13 cellular contexts compared by ENCODE assay signal in the genomic region with DNA sequence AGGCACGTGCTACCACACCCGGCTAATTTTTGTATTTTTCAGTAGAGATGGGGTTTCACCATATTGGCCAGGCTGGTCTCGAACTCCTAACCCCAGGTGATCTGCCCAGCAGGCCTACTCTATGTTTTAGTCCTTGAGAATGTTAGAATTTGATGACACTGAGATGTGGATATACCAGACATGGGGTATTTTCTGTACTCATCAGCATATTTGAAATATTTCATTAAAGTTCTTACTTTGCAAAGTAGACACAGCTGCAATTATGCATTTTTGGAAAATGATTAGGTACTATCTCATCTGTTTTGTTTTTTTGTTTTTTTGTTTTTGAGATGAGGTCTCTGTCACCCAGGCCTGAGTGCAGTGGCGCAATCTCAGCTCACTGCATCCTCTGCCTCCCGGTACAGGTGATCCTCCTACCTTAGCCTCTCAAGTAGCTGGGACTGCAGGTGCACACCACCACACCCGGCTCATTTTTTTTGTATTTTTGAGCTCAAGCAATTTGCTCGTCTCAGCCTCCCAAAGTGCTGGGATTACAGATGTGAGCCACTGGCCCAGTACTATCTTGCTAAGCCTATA. TPM values are rescaled to one million over a fixed set of nuclear protein-coding genes. Genes with fewer than 3 reads are reported as not detected.
A peak's percentile ranks its signal among the peaks of the same experiment; 100 is the strongest.
DNase-seq lines count a peak whose midpoint lies in the region; ATAC-seq and TF ChIP-seq lines count a peak whose summit lies in the region.
"Had no signal": no experiment of that assay in that cellular context is flagged by ENCODE, and none has a peak within 500 bp of the region (broad histone marks: within the 10 kb centered on the region; RNA-seq: fewer than 3 reads in every experiment).

No MANE protein-coding gene starts in this region.

- H3K9me3 ChIP-seq in adrenal gland (replicated peaks in 1 of 3) (no peaks in the 10 kb centered on the region), left lung (no peaks in the 10 kb centered on the region), skeletal muscle tissue (ENCODE audit: control insufficient read depth in 3 of 3, low read length in 3 of 3) (no peaks in the 10 kb centered on the region)

- no peak overlapping the region for H3K9ac ChIP-seq in skeletal muscle tissue (ENCODE audit: low read depth in 1 of 3, low read length in 3 of 3)

- WGBS in adrenal gland, 4 donors = 90 to 95% (median 94%) methylated on average over 7 of the region's 7 CpGs

- H3K4me1 ChIP-seq in ACC112 (ENCODE audit: control insufficient read depth, insufficient read depth, low read length, unreplicated experiment) (peaks cover 15% of the 10 kb centered on the region), adrenal gland (replicated peaks in 1 of 2) (peaks cover 28 to 39% of the 10 kb centered on the region in 2 donors), left lung (peaks cover 20 to 47% of the 10 kb centered on the region in 2 donors), skeletal muscle tissue (ENCODE audit: control insufficient read depth in 3 of 3, insufficient read depth in 3 of 3, low read length in 3 of 3) (peaks cover 4 to 7% (median 5%) of the 10 kb centered on the region in 3 donors)

- no peak for TF ChIP-seq CTCF in adrenal gland (IDR thresholded peaks at IDR 0.05)
- TF ChIP-seq CTCF in left lung (IDR thresholded peaks at IDR 0.05) = no peak

- H3K27me3 ChIP-seq in ACC112 (ENCODE audit: insufficient read depth, low read length) = no peaks in the 10 kb centered on the region
- H3K27me3 ChIP-seq in adrenal gland = no peaks in the 10 kb centered on the region
- no peaks in the 10 kb centered on the region for H3K27me3 ChIP-seq in left lung
- H3K27me3 ChIP-seq in skeletal muscle tissue (ENCODE audit: control insufficient read depth in 3 of 3, insufficient read depth in 3 of 3, low read length in 3 of 3) = no peaks in the 10 kb centered on the region

- H3K79me2 ChIP-seq in ACC112 (ENCODE audit: control insufficient read depth, insufficient read depth, low read length, unreplicated experiment) = no peaks in the 10 kb centered on the region

- no peak overlapping the region for H2AFZ ChIP-seq in ACC112 (ENCODE audit: low read length, unreplicated experiment)

- H3K27ac ChIP-seq in ACC112 (ENCODE audit: low read depth, low read length) = peak overlapping the region; percentile 53
- peak overlapping the region in 4 of 5 donors; percentile 65 to 90 (median 81) for H3K27ac ChIP-seq in adrenal gland
- peak overlapping the region; percentile 59 to 76 for H3K27ac ChIP-seq in left lung
- H3K27ac ChIP-seq in skeletal muscle tissue (ENCODE audit: low read depth, low read length) = peak overlapping the region; percentile 38

- H3K36me3 ChIP-seq in ACC112 (ENCODE audit: insufficient read depth, low read length) (no peaks in the 10 kb centered on the region), adrenal gland (replicated peaks in 1 of 2) (no peaks in the 10 kb centered on the region), left lung (no peaks in the 10 kb centered on the region), skeletal muscle tissue (ENCODE audit: control insufficient read depth in 3 of 3, insufficient read depth in 3 of 3, low read length in 3 of 3) (no peaks in the 10 kb centered on the region)

- intact Hi-C loops in adrenal gland (cut with DNase I) = no loop called here
- intact Hi-C loops in left lung (cut with DNase I) = no loop called here

- ATAC-seq in left lung = no peak
- ATAC-seq in HG02763 (IDR thresholded peaks at IDR 0.05; ENCODE audit: unreplicated experiment) = no peak
- ATAC-seq in HG03095 (IDR thresholded peaks at IDR 0.05; ENCODE audit: unreplicated experiment) = no peak
- ATAC-seq: stimulated activated effector memory CD8-positive, alpha-beta T cell treated with anti-CD3 and anti-CD28 coated beads, Interleukin-12 subunit alpha, Interleukin-12 subunit beta, amount 100 ng/mL, for 72 hours had no signal

- H3K4me3 ChIP-seq in ACC112 (ENCODE audit: low read depth, low read length) (no peak overlapping the region), adrenal gland (no peak overlapping the region), left lung (no peak overlapping the region), skeletal muscle tissue (ENCODE audit: low read length in 3 of 3) (no peak overlapping the region)

- TF ChIP-seq POLR2A in adrenal gland (IDR thresholded peaks at IDR 0.05) = no peak

- no peak for DNase-seq in adrenal gland
- DNase-seq in left lung = no peak
- no peak for DNase-seq in cerebellar cortex (ENCODE audit: low spot score)
- DNase-seq in nucleus accumbens (lab: John Stamatoyannopoulos, UW) = no peak
- DNase-seq: activated effector memory CD4-positive, alpha-beta T cell treated with anti-CD3 and anti-CD28 coated beads, Interleukin-2, amount 50 U/mL, for 16 hours; effector CD4-positive, alpha-beta T cell; foreskin melanocyte; NCI-H2227 treated with DMSO at 0.1 percent for 48 hours had no signal

RNA-seq across cellular contexts. Expression of gene SPINT2, which starts 12.7 kb away (rescaled TPM):
- total RNA-seq in adrenal gland (100 to 1,000 TPM in 1 of 8 donors, 10 to 100 TPM in 7; 38.1 to 233 (median 76.0) TPM), left lung (100 to 1,000 TPM; 206 to 317 TPM), skeletal muscle tissue (1.6 TPM)
- polyA plus RNA-seq in adrenal gland = 10 to 100 TPM; 33.4 to 44.0 (median 33.8) TPM

RNA-seq across cellular contexts. Expression of gene PPP1R14A, which starts 20.9 kb away (rescaled TPM):
- total RNA-seq in adrenal gland = 100 to 1,000 TPM in 7 of 8 donors, 10 to 100 TPM in 1; 82.6 to 250 (median 147) TPM
- polyA plus RNA-seq in adrenal gland = 100 to 1,000 TPM in 2 of 3 donors, 10 to 100 TPM in 1; 14.8 to 366 (median 340) TPM
- 10 to 100 TPM; 40.2 to 91.3 TPM for total RNA-seq in left lung
- total RNA-seq in skeletal muscle tissue = 2.6 TPM

RNA-seq across cellular contexts. Expression of gene C19orf33, which starts 27.0 kb away (rescaled TPM):
- total RNA-seq in adrenal gland (1 to 10 TPM in 5 of 8 donors, under 1 TPM in 1, not detected in 2; 0.88 to 7.6 (median 3.1) TPM), left lung (100 to 1,000 TPM in 1 of 2 donors, 10 to 100 TPM in 1; 63.2 to 120 TPM), skeletal muscle tissue (not detected)
- 10 to 100 TPM in 2 of 3 donors, not detected in 1; 33.7 to 46.2 TPM for polyA plus RNA-seq in adrenal gland

RNA-seq across cellular contexts. Expression of gene YIF1B, which starts 38.7 kb away (rescaled TPM):
- 10 to 100 TPM; 31.0 to 57.0 (median 37.7) TPM for total RNA-seq in adrenal gland
- 10 to 100 TPM; 23.5 to 53.0 (median 42.1) TPM for polyA plus RNA-seq in adrenal gland
- total RNA-seq in left lung = 10 to 100 TPM; 52.0 to 59.6 TPM
- total RNA-seq in skeletal muscle tissue = 18.3 TPM

RNA-seq across cellular contexts. Expression of gene KCNK6, which starts 42.6 kb away (rescaled TPM):
- total RNA-seq in adrenal gland = 1 to 10 TPM; 2.6 to 5.4 (median 4.3) TPM
- polyA plus RNA-seq in adrenal gland = 1 to 10 TPM; 2.2 to 6.0 (median 2.7) TPM
- 10 to 100 TPM; 11.8 to 12.4 TPM for total RNA-seq in left lung
- 1.6 TPM for total RNA-seq in skeletal muscle tissue

Comparison
In these comparisons a context has a peak if more than half of its experiments do, and no peak if none do; other contexts are left out.
1. RNA of gene SPINT2, which starts 12.7 kb away (total RNA-seq): 206 to 317 TPM in left lung and 38.1 to 233 TPM in adrenal gland; 1.6 TPM in skeletal muscle tissue (single experiment); every median in the first group is over 10 times any median in the second.
2. RNA of gene PPP1R14A, which starts 20.9 kb away (total RNA-seq): 82.6 to 250 TPM in adrenal gland and 40.2 to 91.3 TPM in left lung; 2.6 TPM in skeletal muscle tissue (single experiment); every median in the first group is over 10 times any median in the second.
3. RNA of gene C19orf33, which starts 27.0 kb away (total RNA-seq): 63.2 to 120 TPM in left lung; 0.88 to 7.6 TPM in adrenal gland and not detected in skeletal muscle tissue (single experiment); every median in the first group is over 4 times any median in the second.
4. Peak in every context shown above with its lines, with median percentiles within 50 percentile points of each other: H3K27ac ChIP-seq.